25 cellular contexts compared by ENCODE assay signal in genomic region chr17:79732246-79732645, GRCh38. TPM values are rescaled to one million over a fixed set of nuclear protein-coding genes. Genes with fewer than 3 reads are reported as not detected.
DNase-seq lines count a peak whose midpoint lies in the region; ATAC-seq and TF ChIP-seq lines count a peak whose summit lies in the region.
"Had no signal": no experiment of that assay in that cellular context is flagged by ENCODE, and none has a peak within 500 bp of the region (broad histone marks: within the 10 kb centered on the region; RNA-seq: fewer than 3 reads in every experiment).

No MANE protein-coding gene starts in this region.

- peaks cover 29% of the 10 kb centered on the region for H3K4me1 Mint-ChIP-seq in dendritic cell treated with granulocyte-macrophage colony-stimulating factor and Interleukin-4, amounts not matched to agents 40 ng/mL and 50 ng/mL, for 4 days (ENCODE audit: low read depth)

- no peaks in the 10 kb centered on the region for H3K9me3 ChIP-seq in spleen
- no peaks in the 10 kb centered on the region for H3K9me3 ChIP-seq in adrenal gland (replicated peaks in 1 of 3)
- H3K9me3 ChIP-seq: suprapubic skin had no signal

- H3K27ac Mint-ChIP-seq in activated naive CD4-positive, alpha-beta T cell treated with anti-CD3 and anti-CD28 coated beads, Interleukin-2, amount 50 U/mL, for 72 hours = peak overlapping the region; percentile 44 to 48
- H3K27ac Mint-ChIP-seq in dendritic cell treated with granulocyte-macrophage colony-stimulating factor and Interleukin-4, amounts not matched to agents 40 ng/mL and 50 ng/mL, for 4 days = peak overlapping the region; percentile 64

- ATAC-seq in activated naive CD4-positive, alpha-beta T cell treated with anti-CD3 and anti-CD28 coated beads, Interleukin-2, amount 50 U/mL, for 72 hours = no peak

- intact Hi-C loops in dendritic cell treated with granulocyte-macrophage colony-stimulating factor and Interleukin-4, amounts not matched to agents 40 ng/mL and 50 ng/mL, for 4 days (cut with micrococcal nuclease) = no loop called here
- intact Hi-C loops in spleen (cut with DNase I; ENCODE audit: low total_unique reads) (no loop called here), adrenal gland (cut with DNase I) (no loop called here)

- peaks cover 6 to 39% (median 26%) of the 10 kb centered on the region in 6 donors for H3K4me1 ChIP-seq in spleen
- H3K4me1 ChIP-seq in adrenal gland (replicated peaks in 1 of 2) = peaks cover 0 to 10% of the 10 kb centered on the region in 2 donors

- no peaks in the 10 kb centered on the region for H3K36me3 Mint-ChIP-seq in activated naive CD4-positive, alpha-beta T cell treated with anti-CD3 and anti-CD28 coated beads, Interleukin-2, amount 50 U/mL, for 72 hours
- H3K36me3 Mint-ChIP-seq in dendritic cell treated with granulocyte-macrophage colony-stimulating factor and Interleukin-4, amounts not matched to agents 40 ng/mL and 50 ng/mL, for 4 days (ENCODE audit: low read depth) = no peaks in the 10 kb centered on the region
- H3K36me3 Mint-ChIP-seq: CD4-positive, CD25-positive, alpha-beta regulatory T cell had no signal

- H3K9me3 Mint-ChIP-seq in activated naive CD4-positive, alpha-beta T cell treated with anti-CD3 and anti-CD28 coated beads, Interleukin-2, amount 50 U/mL, for 72 hours = peaks cover 0 to 3% of the 10 kb centered on the region in 2 donors
- H3K9me3 Mint-ChIP-seq in dendritic cell treated with granulocyte-macrophage colony-stimulating factor and Interleukin-4, amounts not matched to agents 40 ng/mL and 50 ng/mL, for 4 days = no peaks in the 10 kb centered on the region
- H3K9me3 Mint-ChIP-seq: nephron had no signal

- H3K4me3 ChIP-seq in spleen (peak overlapping the region in 5 of 8 donors; percentile 11 to 58 (median 22)), adrenal gland (no peak overlapping the region)
- H3K4me3 ChIP-seq: smooth muscle cell, suprapubic skin had no signal

- H3K27ac ChIP-seq in spleen (peak overlapping the region in 4 of 8 donors; percentile 1 to 79 (median 66)), adrenal gland (no peak overlapping the region)
- H3K27ac ChIP-seq: suprapubic skin had no signal

- no peak for DNase-seq in activated naive CD4-positive, alpha-beta T cell treated with anti-CD3 and anti-CD28 coated beads, Interleukin-2, amount 50 U/mL, for 72 hours (ENCODE audit: low spot score in 2 of 2)
- no peak for DNase-seq in activated naive CD4-positive, alpha-beta T cell treated with Interleukin-2 at 50 U/mL for 16 hours
- DNase-seq in NAMALWA (ENCODE audit: low spot score) = peak; percentile 27
- no peak for DNase-seq in spleen
- no peak for DNase-seq in NCI-H82 (lab: John Stamatoyannopoulos, UW)
- no peak for DNase-seq in amniotic stem cell (lab: John Stamatoyannopoulos, UW)
- no peak for DNase-seq in adrenal gland
- DNase-seq: activated CD4-positive, alpha-beta T cell treated with anti-CD3 and anti-CD28 coated beads, Interleukin-2, amount 50 U/mL, for 4 hours; activated T-cell treated with anti-CD3 and anti-CD28 coated beads, Interleukin-2, amount 50 U/mL, for 48 hours; CD4-positive, CD25-positive, alpha-beta regulatory T cell; foreskin melanocyte; KG1; mesendoderm; NCI-H1048; NCI-H1930; Right ventricle myocardium superior; stimulated activated CD4-positive, alpha-beta T cell treated with anti-CD3 and anti-CD28 coated beads, Interleukin-4, amount 100 ng/mL, for 24 hours had no signal

- TF ChIP-seq POLR2A in spleen (IDR thresholded peaks at IDR 0.05) = no peak
- TF ChIP-seq POLR2A in adrenal gland (IDR thresholded peaks at IDR 0.05) = no peak

- WGBS in spleen, 5 donors = 76 to 88% (median 82%) methylated on average over 10 of the region's 10 CpGs
- WGBS in adrenal gland, 4 donors = 86 to 93% (median 90%) methylated on average over 6 to 10 of the region's 10 CpGs

- H3K36me3 ChIP-seq in spleen = no peaks in the 10 kb centered on the region
- H3K36me3 ChIP-seq in adrenal gland (replicated peaks in 1 of 2) = no peaks in the 10 kb centered on the region
- H3K36me3 ChIP-seq: suprapubic skin had no signal

- H3K27me3 ChIP-seq in spleen (replicated peaks in 1 of 7) (peaks cover 0 to 7% (median 0%) of the 10 kb centered on the region in 7 donors), adrenal gland (no peaks in the 10 kb centered on the region)

- TF ChIP-seq CTCF in spleen (IDR thresholded peaks at IDR 0.05 in 8 of 11, conservative IDR thresholded peaks at IDR 0.05 in 3 of 11) (no peak), adrenal gland (IDR thresholded peaks at IDR 0.05) (no peak)

- H3K4me3 Mint-ChIP-seq in dendritic cell treated with granulocyte-macrophage colony-stimulating factor and Interleukin-4, amounts not matched to agents 40 ng/mL and 50 ng/mL, for 4 days = no peak overlapping the region
- H3K4me3 Mint-ChIP-seq: nephron had no signal

- peaks cover 2% of the 10 kb centered on the region for H3K27me3 Mint-ChIP-seq in dendritic cell treated with granulocyte-macrophage colony-stimulating factor and Interleukin-4, amounts not matched to agents 40 ng/mL and 50 ng/mL, for 4 days
- H3K27me3 Mint-ChIP-seq: CD4-positive, CD25-positive, alpha-beta regulatory T cell; progenitor cell of endocrine pancreas had no signal

RNA-seq across cellular contexts. Expression of gene ENPP7, which starts 1.5 kb away (rescaled TPM):
- total RNA-seq in activated naive CD4-positive, alpha-beta T cell treated with anti-CD3 and anti-CD28 coated beads, Interleukin-2, amount 50 U/mL, for 72 hours = under 1 TPM in 1 of 2 donors, not detected in 1; 0.23 TPM
- total RNA-seq in spleen = under 1 TPM in 4 of 7 donors, not detected in 3; 0.34 to 0.85 (median 0.50) TPM
- polyA plus RNA-seq in spleen = under 1 TPM in 1 of 3 donors, not detected in 2; 0.64 TPM
- total RNA-seq in adrenal gland = not detected
- not detected for polyA plus RNA-seq in adrenal gland
- total RNA-seq: bronchial epithelial cell; CD4-positive, CD25-positive, alpha-beta regulatory T cell; epithelial cell of proximal tubule; kidney epithelial cell; progenitor cell of endocrine pancreas; Right ventricle myocardium superior; smooth muscle cell; suprapubic skin had no signal
- polyA plus RNA-seq: smooth muscle cell had no signal

RNA-seq across cellular contexts. Expression of gene CBX2, which starts 45.7 kb away (rescaled TPM):
- total RNA-seq in activated naive CD4-positive, alpha-beta T cell treated with anti-CD3 and anti-CD28 coated beads, Interleukin-2, amount 50 U/mL, for 72 hours = 1 to 10 TPM; 2.8 to 3.3 TPM
- total RNA-seq in spleen (1 to 10 TPM; 1.9 to 6.2 (median 3.5) TPM), adrenal gland (1 to 10 TPM in 2 of 8 donors, under 1 TPM in 6; 0.06 to 1.8 (median 0.69) TPM)
- polyA plus RNA-seq in spleen (1 to 10 TPM in 2 of 3 donors, under 1 TPM in 1; 0.48 to 3.3 (median 1.4) TPM), adrenal gland (under 1 TPM; 0.26 to 0.97 (median 0.88) TPM)

Comparison
In these comparisons a context has a peak if more than half of its experiments do, and no peak if none do; other contexts are left out.
1. H3K4me3 ChIP-seq: peak in spleen (5 of 8); none in adrenal gland (0 of 4).